Comparison of ENCODE assay signal across 16 cellular contexts in the genomic region with DNA sequence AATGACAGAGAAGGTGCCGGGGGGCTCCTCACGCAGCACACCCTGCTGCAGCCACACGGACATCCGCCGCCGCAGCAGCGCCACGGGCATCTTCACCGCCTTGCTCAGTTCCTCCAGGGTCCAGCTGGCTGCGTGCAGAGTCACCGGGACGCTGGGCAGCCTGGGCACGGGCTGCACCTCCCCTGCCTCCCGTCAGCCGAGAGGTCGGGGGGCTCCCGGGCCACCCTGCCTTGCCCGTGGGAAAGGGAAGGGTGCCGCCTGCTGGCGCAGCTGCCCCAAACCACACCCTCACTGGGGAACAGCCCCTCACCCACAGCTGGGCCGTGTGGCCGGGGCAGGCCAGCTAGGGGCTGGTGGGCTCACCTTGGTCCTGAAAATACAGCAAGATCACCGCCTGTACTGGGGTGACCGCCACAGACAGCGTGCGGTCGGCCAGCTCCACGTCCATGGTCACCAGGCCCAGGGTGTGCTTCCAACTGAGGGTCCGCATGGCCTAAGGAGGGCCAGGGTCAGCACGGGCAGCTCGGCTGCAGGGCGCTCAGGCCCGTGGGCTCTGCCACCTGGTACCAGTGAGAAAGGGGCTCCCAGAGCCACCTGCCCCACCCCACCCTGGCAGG. TPM values are rescaled to one million over a fixed set of nuclear protein-coding genes. Genes with fewer than 3 reads are reported as not detected.
DNase-seq lines count a peak whose midpoint lies in the region; ATAC-seq and TF ChIP-seq lines count a peak whose summit lies in the region.
"Had no signal": no experiment of that assay in that cellular context is flagged by ENCODE, and none has a peak within 500 bp of the region (broad histone marks: within the 10 kb centered on the region; RNA-seq: fewer than 3 reads in every experiment).

No MANE protein-coding gene starts in this region.

- no peak overlapping the region for H3K27ac Mint-ChIP-seq in activated CD4-positive, alpha-beta memory T cell treated with anti-CD3 and anti-CD28 coated beads, Interleukin-2, amount 10 ng/mL, durations not matched to agents 7 days and 5 days
- H3K27ac Mint-ChIP-seq: activated naive CD8-positive, alpha-beta T cell had no signal

- peaks cover 23% of the 10 kb centered on the region for H3K27me3 Mint-ChIP-seq in activated CD4-positive, alpha-beta memory T cell treated with anti-CD3 and anti-CD28 coated beads, Interleukin-2, amount 10 ng/mL, durations not matched to agents 7 days and 5 days
- H3K27me3 Mint-ChIP-seq: activated naive CD8-positive, alpha-beta T cell had no signal

- in situ Hi-C loops in GM13976 (cut with MboI; ENCODE audit: low sequenced_read_pairs, unreplicated experiment), result no loop called here

- POLR2A ChIA-PET in activated CD4-positive, alpha-beta memory T cell treated with anti-CD3 and anti-CD28 coated beads, Interleukin-2, amount 10 ng/mL, durations not matched to agents 7 days and 5 days (lab: Charles Lee), result interaction anchor here (1.4 to 1.6 kb wide), 3 partner anchors 13 to 48 kb away, joined by 4 to 6 read pairs (median 5); partner anchors contain the start of genes ANAPC2 and SSNA1

- DNase-seq in GM13976 (ENCODE audit: low spot score) (peak; percentile 69), left colon (no peak), cortex of kidney (lab: John Stamatoyannopoulos, UW) (no peak)
- DNase-seq in activated CD4-positive, alpha-beta memory T cell treated with anti-CD3 and anti-CD28 coated beads, Interleukin-2, amount 10 ng/mL, durations not matched to agents 7 days and 5 days, result peak; percentile 30
- DNase-seq: activated CD8-positive, alpha-beta memory T cell treated with anti-CD3 and anti-CD28 coated beads for 24 hours; NCI-H510A treated with DMSO at 0.1 percent for 48 hours; T-helper 9 cell had no signal

- H3K9me3 Mint-ChIP-seq in activated CD4-positive, alpha-beta memory T cell treated with anti-CD3 and anti-CD28 coated beads, Interleukin-2, amount 10 ng/mL, durations not matched to agents 7 days and 5 days, result no peaks in the 10 kb centered on the region

- intact Hi-C loops in left colon (cut with DNase I, micrococcal nuclease), result loop anchor here in 1 of 2 donors (10.0 kb wide), 1 partner anchor 49 kb away; the partner anchor contains the start of genes CYSRT1, RNF208 and RNF224

- H3K27ac ChIP-seq in C4-2B, result peak overlapping the region; percentile 100

- H3K36me3 Mint-ChIP-seq in activated CD4-positive, alpha-beta memory T cell treated with anti-CD3 and anti-CD28 coated beads, Interleukin-2, amount 10 ng/mL, durations not matched to agents 7 days and 5 days (ENCODE audit: low read depth), result peaks cover 5% of the 10 kb centered on the region
- H3K36me3 Mint-ChIP-seq: activated naive CD8-positive, alpha-beta T cell had no signal

- no peaks in the 10 kb centered on the region for H3K4me1 Mint-ChIP-seq in activated CD4-positive, alpha-beta memory T cell treated with anti-CD3 and anti-CD28 coated beads, Interleukin-2, amount 10 ng/mL, durations not matched to agents 7 days and 5 days

- TF ChIP-seq CTCF in C4-2B (conservative IDR thresholded peaks at IDR 0.05), result no peak
- TF ChIP-seq CTCF in GM13976 (IDR thresholded peaks at IDR 0.05; ENCODE audit: borderline replicate concordance, control extremely low read depth, extremely low read depth, insufficient read depth, missing control alignments), result peak; percentile 54

- ATAC-seq in left colon (peak; percentile 35), HG02870 (IDR thresholded peaks at IDR 0.05; ENCODE audit: unreplicated experiment) (no peak), GM19452 (IDR thresholded peaks at IDR 0.05; ENCODE audit: unreplicated experiment) (no peak), HG02642 (IDR thresholded peaks at IDR 0.05; ENCODE audit: poor library complexity, unreplicated experiment) (no peak)

- H3K4me3 Mint-ChIP-seq in activated CD4-positive, alpha-beta memory T cell treated with anti-CD3 and anti-CD28 coated beads, Interleukin-2, amount 10 ng/mL, durations not matched to agents 7 days and 5 days, result no peak overlapping the region
- H3K4me3 Mint-ChIP-seq: activated naive CD8-positive, alpha-beta T cell had no signal

- CTCF ChIA-PET in activated CD4-positive, alpha-beta memory T cell treated with anti-CD3 and anti-CD28 coated beads, Interleukin-2, amount 10 ng/mL, durations not matched to agents 7 days and 5 days (lab: Charles Lee), result no interaction called here

RNA-seq across cellular contexts. Expression of gene TMEM210, which starts 3.6 kb away (rescaled TPM):
- not detected for total RNA-seq in activated CD4-positive, alpha-beta memory T cell treated with anti-CD3 and anti-CD28 coated beads, Interleukin-2, amount 10 ng/mL, durations not matched to agents 7 days and 5 days
- total RNA-seq in left colon, result under 1 TPM; 0.67 to 0.70 TPM
- total RNA-seq: dorsolateral prefrontal cortex, myocyte, skeletal muscle tissue, temporal lobe had no signal

RNA-seq across cellular contexts. Expression of gene LRRC26, which starts 5.6 kb away (rescaled TPM):
- not detected for total RNA-seq in activated CD4-positive, alpha-beta memory T cell treated with anti-CD3 and anti-CD28 coated beads, Interleukin-2, amount 10 ng/mL, durations not matched to agents 7 days and 5 days
- 10 to 100 TPM; 70.0 to 95.7 TPM for total RNA-seq in left colon
- total RNA-seq: myocyte, skeletal muscle tissue had no signal

RNA-seq across cellular contexts. Expression of gene ANAPC2, which starts 12.9 kb away (rescaled TPM):
- total RNA-seq in activated CD4-positive, alpha-beta memory T cell treated with anti-CD3 and anti-CD28 coated beads, Interleukin-2, amount 10 ng/mL, durations not matched to agents 7 days and 5 days, result 10 to 100 TPM; 53.3 to 57.8 TPM
- total RNA-seq in left colon, result 10 to 100 TPM; 50.6 to 64.1 TPM

RNA-seq across cellular contexts. Expression of gene SSNA1, which starts 13.0 kb away (rescaled TPM):
- total RNA-seq in activated CD4-positive, alpha-beta memory T cell treated with anti-CD3 and anti-CD28 coated beads, Interleukin-2, amount 10 ng/mL, durations not matched to agents 7 days and 5 days, result 10 to 100 TPM; 70.0 to 76.3 TPM
- total RNA-seq in left colon, result 10 to 100 TPM; 56.7 to 68.8 TPM

RNA-seq across cellular contexts. Expression of gene TPRN, which starts 25.1 kb away (rescaled TPM):
- 1 to 10 TPM; 8.5 to 9.4 TPM for total RNA-seq in activated CD4-positive, alpha-beta memory T cell treated with anti-CD3 and anti-CD28 coated beads, Interleukin-2, amount 10 ng/mL, durations not matched to agents 7 days and 5 days
- 100 to 1,000 TPM; 134 to 154 TPM for total RNA-seq in left colon

Comparison
In these comparisons a context has a peak if more than half of its experiments do, and no peak if none do; other contexts are left out.
1. DNase-seq: peak in GM13976 (single experiment) and activated CD4-positive, alpha-beta memory T cell treated with anti-CD3 and anti-CD28 coated beads, Interleukin-2, amount 10 ng/mL, durations not matched to agents 7 days and 5 days (single experiment); none in left colon (0 of 2) and cortex of kidney (single experiment).
2. RNA of gene LRRC26, which starts 5.6 kb away (total RNA-seq): 70.0 to 95.7 TPM in left colon; not detected in activated CD4-positive, alpha-beta memory T cell treated with anti-CD3 and anti-CD28 coated beads, Interleukin-2, amount 10 ng/mL, durations not matched to agents 7 days and 5 days; every median in the first group is over 10 times any median in the second.